In genomic region chr7:82164813-82165212, GRCh38 we compare ENCODE assay signal across 9 cellular contexts.
DNase-seq lines count a peak whose midpoint lies in the region; ATAC-seq, FAIRE-seq and TF ChIP-seq lines count a peak whose summit lies in the region.
"Had no signal": no experiment of that assay in that cellular context is flagged by ENCODE, and none has a peak within 500 bp of the region (broad histone marks: within the 10 kb centered on the region; RNA-seq: fewer than 3 reads in every experiment).

No MANE protein-coding gene starts in this region.

- H3K27me3 ChIP-seq in GM06990 (replicated peaks; ENCODE audit: control insufficient read depth, insufficient read depth, low read length), result no peaks in the 10 kb centered on the region
- no peaks in the 10 kb centered on the region for H3K27me3 ChIP-seq in endothelial cell of umbilical vein (ENCODE audit: control insufficient read depth in 2 of 2, insufficient read depth in 2 of 2, low read length in 2 of 2)
- H3K27me3 ChIP-seq: neutrophil had no signal

- no peak overlapping the region for H3K9ac ChIP-seq in endothelial cell of umbilical vein (replicated peaks; ENCODE audit: extremely low read depth, insufficient read depth, low read length)

- no peak for DNase-seq in GM06990 (ENCODE audit: extremely low read depth, insufficient read length)
- peak; percentile 14 for DNase-seq in NCI-H524 treated with DMSO at 0.1 percent for 48 hours (lab: John Stamatoyannopoulos, UW)
- DNase-seq in endothelial cell of umbilical vein (ENCODE audit: low read depth, low spot score), result peak; percentile 28
- peak; percentile 86 for DNase-seq in pons (ENCODE audit: low spot score)
- DNase-seq in coronary artery (ENCODE audit: low spot score), result no peak
- no peak for DNase-seq in activated CD4-positive, alpha-beta T cell treated with anti-CD3 and anti-CD28 coated beads for 1 hour

- intact Hi-C loops in endothelial cell of umbilical vein (cut with micrococcal nuclease), result loop anchor here (1.0 to 5.0 kb wide), 3 partner anchors 316 to 440 kb away; no protein-coding TSS in a partner anchor

- CTCF ChIA-PET in endothelial cell of umbilical vein (lab: Charles Lee), result interaction anchor here (0.9 to 3.4 kb wide), 8 partner anchors 9 to 407 kb away, joined by 3 to 15 read pairs (median 7); no protein-coding TSS in a partner anchor

- H3K36me3 ChIP-seq in GM06990 (ENCODE audit: control insufficient read depth, insufficient read depth, low read length) (no peaks in the 10 kb centered on the region), endothelial cell of umbilical vein (ENCODE audit: control insufficient read depth in 2 of 2, extremely low read depth in 1 of 2, insufficient read depth in 2 of 2, low read length in 2 of 2) (no peaks in the 10 kb centered on the region)
- H3K36me3 ChIP-seq: neutrophil had no signal

- no peak overlapping the region for H2AFZ ChIP-seq in endothelial cell of umbilical vein (ENCODE audit: low read depth, low read length)

- H3K9me3 ChIP-seq in endothelial cell of umbilical vein (replicated peaks; ENCODE audit: control insufficient read depth, insufficient read depth, low read length), result no peaks in the 10 kb centered on the region
- H3K9me3 ChIP-seq: neutrophil had no signal

- H3K9me1 ChIP-seq in endothelial cell of umbilical vein (replicated peaks; ENCODE audit: control insufficient read depth, extremely low read depth, insufficient read depth, low read length), result no peaks in the 10 kb centered on the region

- ATAC-seq in GM21381 (IDR thresholded peaks at IDR 0.05; ENCODE audit: unreplicated experiment), result no peak
- no peak for ATAC-seq in HG03342 (IDR thresholded peaks at IDR 0.05; ENCODE audit: unreplicated experiment)

- no peaks in the 10 kb centered on the region for H4K20me1 ChIP-seq in endothelial cell of umbilical vein (replicated peaks; ENCODE audit: control insufficient read depth, extremely low read depth, insufficient read depth, low read length)

- no TSS peak for BruUV-seq in endothelial cell of umbilical vein (replicated peaks; lab: Mats Ljungman, UMichigan)

- no peaks in the 10 kb centered on the region for H3K4me1 ChIP-seq in endothelial cell of umbilical vein (ENCODE audit: control insufficient read depth, extremely low read depth, insufficient read depth, low read length)

- no peak for TF ChIP-seq POLR2A in endothelial cell of umbilical vein (IDR thresholded peaks at IDR 0.05; ENCODE audit: low read depth, low read length)

- H3K4me2 ChIP-seq in endothelial cell of umbilical vein (ENCODE audit: insufficient read depth, low read length), result no peak overlapping the region

- peak; percentile 46 for FAIRE-seq in endothelial cell of umbilical vein (lab: Jason Lieb, UNC)

- H3K4me3 ChIP-seq in GM06990 (replicated peaks; ENCODE audit: low read depth, low read length), result no peak overlapping the region
- H3K4me3 ChIP-seq in endothelial cell of umbilical vein (replicated peaks in 1 of 3; ENCODE audit: insufficient read depth in 1 of 3, low read depth in 1 of 3, low read length in 3 of 3), result no peak overlapping the region
- H3K4me3 ChIP-seq in coronary artery, result no peak overlapping the region

- H3K79me2 ChIP-seq in endothelial cell of umbilical vein (ENCODE audit: control insufficient read depth, insufficient read depth, low read length), result no peaks in the 10 kb centered on the region

- H3K27ac ChIP-seq in endothelial cell of umbilical vein (ENCODE audit: insufficient read depth, low read depth, low read length) (no peak overlapping the region), coronary artery (no peak overlapping the region)
- H3K27ac ChIP-seq: neutrophil had no signal

- TF ChIP-seq CTCF in GM06990 (IDR thresholded peaks at IDR 0.05; ENCODE audit: insufficient read depth, low read length, poor library complexity, severe bottlenecking) (peak; percentile 4), endothelial cell of umbilical vein (IDR thresholded peaks at IDR 0.05; ENCODE audit: extremely low read depth in 1 of 2, insufficient read depth in 1 of 2, low read depth in 1 of 2, low read length in 2 of 2) (peak; percentile 8 to 12), coronary artery (IDR thresholded peaks at IDR 0.05) (no peak)

- POLR2A ChIA-PET in endothelial cell of umbilical vein (lab: Charles Lee), result no interaction called here

- dilution Hi-C loops in endothelial cell of umbilical vein (cut with MboI; ENCODE audit: extremely low pct_ligation_motif_present, low sequenced_read_pairs), result no loop called here

TF ChIP-seq in endothelial cell of umbilical vein, 7 proteins besides CTCF, POLR2A, EP300 and RAD21:
- TF ChIP-seq FOS (IDR thresholded peaks at IDR 0.05; ENCODE audit: borderline replicate concordance, insufficient read depth, low read length), result no peak
- no peak for TF ChIP-seq MAX (IDR thresholded peaks at IDR 0.05; ENCODE audit: insufficient read depth, insufficient read length)
- TF ChIP-seq MYC (IDR thresholded peaks at IDR 0.05; ENCODE audit: low read depth, low read length), result no peak
- no peak for TF ChIP-seq JUN (IDR thresholded peaks at IDR 0.05; ENCODE audit: borderline replicate concordance, insufficient read depth, insufficient read length, low read depth)
- no peak for TF ChIP-seq POLR2AphosphoS5 (IDR thresholded peaks at IDR 0.05; ENCODE audit: insufficient read depth, low read depth, low read length)
- no peak for TF ChIP-seq EZH2 (IDR thresholded peaks at IDR 0.05; ENCODE audit: borderline replicate concordance, low read depth, low read length, severe bottlenecking)
- no peak for TF ChIP-seq GATA2 (IDR thresholded peaks at IDR 0.05; ENCODE audit: insufficient read depth, insufficient read length, low read depth, low read length)

Comparison
In these comparisons a context has a peak if more than half of its experiments do, and no peak if none do; other contexts are left out.
1. DNase-seq: peak in NCI-H524 treated with DMSO at 0.1 percent for 48 hours (single experiment), endothelial cell of umbilical vein (single experiment) and pons (single experiment); none in GM06990 (single experiment), coronary artery (single experiment) and activated CD4-positive, alpha-beta T cell treated with anti-CD3 and anti-CD28 coated beads for 1 hour (single experiment).